In genomic region chr12:20370841-20371240, GRCh38 we compare ENCODE assay signal across 1 cellular context.
TF ChIP-seq lines count a peak whose summit lies in the region.

No MANE protein-coding gene starts in this region.

TF ChIP-seq in H1, 55 proteins besides CTCF, POLR2A, EP300 and RAD21 (continued from another document):
- no peak for TF ChIP-seq CHD7 (IDR thresholded peaks at IDR 0.05; ENCODE audit: insufficient replicate concordance, low read length)
